21 cellular contexts compared by ENCODE assay signal in genomic region chr1:193662030-193662429, GRCh38.
"Had no signal": no experiment of that assay in that cellular context is flagged by ENCODE, and none has a peak within 500 bp of the region (broad histone marks: within the 10 kb centered on the region; RNA-seq: fewer than 3 reads in every experiment).

No MANE protein-coding gene starts in this region.

- ATAC-seq: activated T-cell treated with anti-CD3 and anti-CD28 coated beads, Interleukin-2, amount 50 U/mL, for 4 hours; left ventricle myocardium superior; sciatic nerve; stimulated activated effector memory CD8-positive, alpha-beta T cell treated with anti-CD3 and anti-CD28 coated beads, Interleukin-12 subunit alpha, Interleukin-12 subunit beta, amount 100 ng/mL, for 72 hours; stimulated activated naive CD8-positive, alpha-beta T cell treated with anti-CD3 and anti-CD28 coated beads, Interleukin-15, amount 100 ng/mL, for 72 hours; T-cell; WTC11 had no signal

- H3K27me3 ChIP-seq: adrenal gland, tibial nerve had no signal

- H3K36me3 ChIP-seq: adrenal gland, tibial nerve had no signal

- H2AFZ ChIP-seq: parathyroid adenoma had no signal

- H3K27ac ChIP-seq: adrenal gland, epithelial cell of prostate, parathyroid adenoma, tibial nerve had no signal

- H3K9ac ChIP-seq: parathyroid adenoma had no signal

- H3K4me1 ChIP-seq: adrenal gland, parathyroid adenoma, tibial nerve had no signal

- H3K9me3 ChIP-seq: adrenal gland, tibial nerve had no signal

- H3K4me3 ChIP-seq: adrenal gland, tibial nerve had no signal

- DNase-seq: activated CD8-positive, alpha-beta memory T cell treated with anti-CD3 and anti-CD28 coated beads, Interleukin-2, amount 50 U/mL, for 4 hours; activated naive CD4-positive, alpha-beta T cell; activated T-cell treated with anti-CD3 and anti-CD28 coated beads, Interleukin-2, amount 50 U/mL, for 4 hours; adrenal gland; foreskin melanocyte; glutamatergic neuron; hippocampal formation; left ventricle myocardium superior; mammary epithelial cell; midbrain; nephron progenitor cell; small intestine; stimulated activated CD4-positive, alpha-beta T cell treated with anti-CD3 and anti-CD28 coated beads, Interleukin-2, amount 100 ng/mL, for 24 hours; stimulated activated naive CD8-positive, alpha-beta T cell treated with anti-CD3 and anti-CD28 coated beads, Interleukin-15, amount 100 ng/mL, for 72 hours; T-cell had no signal
